In genomic region chr19:45716314-45717130, GRCh38 we compare ENCODE assay signal across 8 cellular contexts. TPM values are rescaled to one million over a fixed set of nuclear protein-coding genes. Genes with fewer than 3 reads are reported as not detected.
DNase-seq lines count a peak whose midpoint lies in the region; ATAC-seq, FAIRE-seq and TF ChIP-seq lines count a peak whose summit lies in the region.

No MANE protein-coding gene starts in this region.

- TF ChIP-seq CTCF in astrocyte (IDR thresholded peaks at IDR 0.05; ENCODE audit: insufficient read depth, low read depth, low read length), result no peak
- no peak for TF ChIP-seq CTCF in D721Med (IDR thresholded peaks at IDR 0.05; ENCODE audit: insufficient read depth, missing control alignments)

- H3K4me3 ChIP-seq in astrocyte (ENCODE audit: insufficient read depth, low read depth, low read length) (peak overlapping the region; percentile 88), iPS-15b (ENCODE audit: low read depth, low read length) (peak overlapping the region; percentile 90), skeletal muscle satellite cell (ENCODE audit: low read length) (peak overlapping the region; percentile 74)

- peaks cover 26% of the 10 kb centered on the region for H3K4me1 Mint-ChIP-seq in astrocyte (ENCODE audit: low read depth, unreplicated experiment)

- H3K27ac Mint-ChIP-seq in astrocyte (ENCODE audit: unreplicated experiment), result peak overlapping the region; percentile 96

- no peaks in the 10 kb centered on the region for H3K9me3 ChIP-seq in astrocyte (ENCODE audit: insufficient read depth, low read depth, low read length)
- no peaks in the 10 kb centered on the region for H3K9me3 ChIP-seq in iPS-15b (ENCODE audit: control insufficient read depth, insufficient read depth, low read length)
- H3K9me3 ChIP-seq in skeletal muscle satellite cell (replicated peaks; ENCODE audit: low read length), result no peaks in the 10 kb centered on the region

- peak overlapping the region; percentile 44 for H2AFZ ChIP-seq in astrocyte (ENCODE audit: low read depth, low read length)

- H3K4me3 Mint-ChIP-seq in astrocyte (ENCODE audit: unreplicated experiment), result peak overlapping the region; percentile 93

- H3K4me1 ChIP-seq in astrocyte (ENCODE audit: insufficient read depth, low read length) (peaks cover 19% of the 10 kb centered on the region), iPS-15b (ENCODE audit: control insufficient read depth, insufficient read depth, low read length) (peaks cover 11% of the 10 kb centered on the region), skeletal muscle satellite cell (ENCODE audit: control insufficient read depth, insufficient read depth, low read length) (peaks cover 16% of the 10 kb centered on the region)

- H3K27me3 Mint-ChIP-seq in astrocyte (ENCODE audit: low read depth, unreplicated experiment), result no peaks in the 10 kb centered on the region

- no peak for FAIRE-seq in astrocyte (lab: Jason Lieb, UNC)
- FAIRE-seq in D721Med (lab: Jason Lieb, UNC), result no peak

- H3K9ac ChIP-seq in astrocyte (ENCODE audit: low read length), result peak overlapping the region; percentile 86
- peak overlapping the region; percentile 87 for H3K9ac ChIP-seq in iPS-15b (ENCODE audit: low read depth, low read length)
- H3K9ac ChIP-seq in skeletal muscle satellite cell (ENCODE audit: low read depth, low read length), result peak overlapping the region; percentile 89

- H3K27ac ChIP-seq in astrocyte (ENCODE audit: low read depth, low read length), result peak overlapping the region; percentile 67

- H3K36me3 ChIP-seq in astrocyte (ENCODE audit: insufficient read depth, low read length) (peaks cover 7% of the 10 kb centered on the region), iPS-15b (ENCODE audit: control insufficient read depth, insufficient read depth, low read length) (peaks cover 15% of the 10 kb centered on the region), skeletal muscle satellite cell (ENCODE audit: insufficient read depth, low read length) (peaks cover 20% of the 10 kb centered on the region)

- no peaks in the 10 kb centered on the region for H4K20me1 ChIP-seq in astrocyte (ENCODE audit: insufficient read depth, low read length)

- DNase-seq in NOMO-1 treated with DMSO at 0.1 percent for 48 hours (lab: John Stamatoyannopoulos, UW; ENCODE audit: unreplicated experiment) (peak; percentile 11), astrocyte (ENCODE audit: low read depth) (no peak), D721Med (ENCODE audit: insufficient read length, low spot score) (no peak)

- H3K27me3 ChIP-seq in astrocyte (ENCODE audit: insufficient read depth, low read length), result no peaks in the 10 kb centered on the region
- H3K27me3 ChIP-seq in iPS-15b (ENCODE audit: control insufficient read depth, insufficient read depth, low read length), result no peaks in the 10 kb centered on the region
- H3K27me3 ChIP-seq in skeletal muscle satellite cell (ENCODE audit: control insufficient read depth, insufficient read depth, low read length), result no peaks in the 10 kb centered on the region

- peaks cover 84% of the 10 kb centered on the region for H3K79me2 ChIP-seq in astrocyte (ENCODE audit: insufficient read depth, low read length)

- H3K36me3 Mint-ChIP-seq in astrocyte (ENCODE audit: low read depth, unreplicated experiment), result peaks cover 11% of the 10 kb centered on the region

- ATAC-seq in GM18498 (IDR thresholded peaks at IDR 0.05; ENCODE audit: unreplicated experiment) (peak; percentile 2), HG03108 (IDR thresholded peaks at IDR 0.05; ENCODE audit: unreplicated experiment) (no peak), HG03520 (IDR thresholded peaks at IDR 0.05; ENCODE audit: unreplicated experiment) (no peak)

- H3K9me3 Mint-ChIP-seq in astrocyte (ENCODE audit: unreplicated experiment), result no peaks in the 10 kb centered on the region

- H3K4me2 ChIP-seq in astrocyte (ENCODE audit: low read length) (peak overlapping the region; percentile 98), skeletal muscle satellite cell (ENCODE audit: low read length) (peak overlapping the region; percentile 94)

RNA-seq across cellular contexts. Expression of gene FBXO46, which starts 14.2 kb away (rescaled TPM):
- total RNA-seq in astrocyte, result 19.6 and 21.1 TPM in 2 replicates
- total RNA-seq in skeletal muscle satellite cell (2012; rRNA removed), result 6.6 and 9.2 TPM in 2 replicates

RNA-seq across cellular contexts. Expression of gene MEIOSIN, which starts 16.7 kb away (rescaled TPM):
- total RNA-seq in astrocyte, result not detected in 2 replicates
- under 0.01 and 0.25 TPM in 2 replicates for total RNA-seq in skeletal muscle satellite cell (2012; rRNA removed)

RNA-seq across cellular contexts. Expression of gene QPCTL, which starts 24.1 kb away (rescaled TPM):
- 21.8 and 23.4 TPM in 2 replicates for total RNA-seq in astrocyte
- 23.8 and 26.1 TPM in 2 replicates for total RNA-seq in skeletal muscle satellite cell (2012; rRNA removed)

RNA-seq across cellular contexts. Expression of gene SNRPD2, which starts 24.8 kb away (rescaled TPM):
- total RNA-seq in astrocyte, result 416 and 459 TPM in 2 replicates
- total RNA-seq in skeletal muscle satellite cell (2012; rRNA removed), result 347 and 439 TPM in 2 replicates

RNA-seq across cellular contexts. Expression of gene GIPR, which starts 48.5 kb away (rescaled TPM):
- 4.4 and 4.6 TPM in 2 replicates for total RNA-seq in astrocyte
- not detected in 2 replicates for total RNA-seq in skeletal muscle satellite cell (2012; rRNA removed)
